7 cellular contexts compared by ENCODE assay signal in genomic region chr3:129388791-129389571, GRCh38. TPM values are rescaled to one million over a fixed set of nuclear protein-coding genes. Genes with fewer than 3 reads are reported as not detected.
DNase-seq lines count a peak whose midpoint lies in the region; ATAC-seq, FAIRE-seq and TF ChIP-seq lines count a peak whose summit lies in the region.
"Not testable (repeated sequence)": the region's sequence is repeated elsewhere in the genome, so short reads cannot be mapped to it uniquely, and the experiment has no call there.

No MANE protein-coding gene starts in this region.

- not testable (repeated sequence) for H3F3A ChIP-seq in PC-3 (ENCODE audit: low read length, unreplicated experiment)

- not testable (repeated sequence) for H2AFZ ChIP-seq in PC-3 (ENCODE audit: low read length); endothelial cell of umbilical vein (ENCODE audit: low read depth, low read length)

- peak overlapping the region; percentile 37 for H3K56ac ChIP-seq in mesendoderm (ENCODE audit: low read length)

- POLR2A ChIA-PET in PC-3 (lab: Charles Lee; ENCODE audit: unreplicated experiment): not testable (repeated sequence)
- POLR2A ChIA-PET in endothelial cell of umbilical vein (lab: Charles Lee): interaction anchor here (0.7 kb wide), 1 partner anchor 107 kb away, joined by 4 read pairs; no protein-coding TSS in a partner anchor

- not testable (repeated sequence) for H2BK120ac ChIP-seq in mesendoderm (ENCODE audit: low read depth, low read length)

- not testable (repeated sequence) for BruUV-seq in PC-3 (replicated peaks; lab: Mats Ljungman, UMichigan)
- TSS peak; percentile 74 for BruUV-seq in endothelial cell of umbilical vein (replicated peaks; lab: Mats Ljungman, UMichigan)

- CTCF ChIA-PET in PC-3 (lab: Charles Lee): not testable (repeated sequence)
- CTCF ChIA-PET in endothelial cell of umbilical vein (lab: Charles Lee): interaction anchor here (0.7 to 1.6 kb wide), 3 partner anchors 10 to 106 kb away, joined by 3 to 5 read pairs (median 4); no protein-coding TSS in a partner anchor

- H3K79me2 ChIP-seq in PC-3 (ENCODE audit: low read length); endothelial cell of umbilical vein (ENCODE audit: control insufficient read depth, insufficient read depth, low read length); mesendoderm (ENCODE audit: control insufficient read depth, insufficient read depth, low read length): not testable (repeated sequence)

- intact Hi-C loops in PC-3 (cut with micrococcal nuclease); gastrocnemius medialis (cut with DNase I; ENCODE audit: low total_unique reads): not testable (repeated sequence)
- intact Hi-C loops in endothelial cell of umbilical vein (cut with micrococcal nuclease) (loop anchor here (1.0 to 10.0 kb wide), 2 partner anchors 10 to 236 kb away; no protein-coding TSS in a partner anchor), left cardiac atrium (cut with DNase I) (loop anchor here in 1 of 2 donors (10.0 kb wide), 1 partner anchor 46 kb away; the partner anchor contains the start of gene MBD4)

- peak overlapping the region; percentile 41 for H3K4me2 ChIP-seq in PC-3 (ENCODE audit: low read length)
- peak overlapping the region; percentile 39 for H3K4me2 ChIP-seq in endothelial cell of umbilical vein (ENCODE audit: insufficient read depth, low read length)
- not testable (repeated sequence) for H3K4me2 ChIP-seq in mesendoderm (ENCODE audit: low read length)

- H2AK5ac ChIP-seq in mesendoderm (ENCODE audit: low read length): not testable (repeated sequence)

- H3K9me3 ChIP-seq in PC-3 (ENCODE audit: low read length); endothelial cell of umbilical vein (replicated peaks; ENCODE audit: control insufficient read depth, insufficient read depth, low read length); gastrocnemius medialis: not testable (repeated sequence)

- peak overlapping the region; percentile 80 for H2BK5ac ChIP-seq in mesendoderm (ENCODE audit: low read length)

- peak overlapping the region; percentile 82 for H3K27ac ChIP-seq in PC-3 (ENCODE audit: low read length)
- peak overlapping the region; percentile 88 for H3K27ac ChIP-seq in endothelial cell of umbilical vein (ENCODE audit: insufficient read depth, low read depth, low read length)
- peak overlapping the region; percentile 76 for H3K27ac ChIP-seq in mesendoderm (ENCODE audit: low read depth, low read length)
- H3K27ac ChIP-seq in gastrocnemius medialis: peak overlapping the region; percentile 24 to 63 (median 56)

- not testable (repeated sequence) for H3K9me1 ChIP-seq in endothelial cell of umbilical vein (replicated peaks; ENCODE audit: control insufficient read depth, extremely low read depth, insufficient read depth, low read length)

- TF ChIP-seq POLR2A in endothelial cell of umbilical vein (IDR thresholded peaks at IDR 0.05; ENCODE audit: low read depth, low read length); gastrocnemius medialis (IDR thresholded peaks at IDR 0.05): not testable (repeated sequence)

- H4K5ac ChIP-seq in mesendoderm (ENCODE audit: low read length): not testable (repeated sequence)

- not testable (repeated sequence) for TF ChIP-seq CTCF in PC-3 (conservative IDR thresholded peaks at IDR 0.05; ENCODE audit: low read depth, low read length); endothelial cell of umbilical vein (IDR thresholded peaks at IDR 0.05; ENCODE audit: extremely low read depth in 1 of 2, insufficient read depth in 1 of 2, low read depth in 1 of 2, low read length in 2 of 2); gastrocnemius medialis (IDR thresholded peaks at IDR 0.05 in 4 of 5, conservative IDR thresholded peaks at IDR 0.05 in 1 of 5)

- dilution Hi-C loops in endothelial cell of umbilical vein (cut with MboI; ENCODE audit: extremely low pct_ligation_motif_present, low sequenced_read_pairs): not testable (repeated sequence)

- not testable (repeated sequence) for H2BK15ac ChIP-seq in mesendoderm (replicated peaks; ENCODE audit: low read depth)

- peak; percentile 97 for FAIRE-seq in endothelial cell of umbilical vein (lab: Jason Lieb, UNC)

- H4K8ac ChIP-seq in mesendoderm (ENCODE audit: low read depth, low read length): not testable (repeated sequence)

- H3K4me1 ChIP-seq in PC-3 (ENCODE audit: insufficient read depth, low read length) (peaks cover 17% of the 10 kb centered on the region), endothelial cell of umbilical vein (ENCODE audit: control insufficient read depth, extremely low read depth, insufficient read depth, low read length) (peaks cover 43% of the 10 kb centered on the region)
- not testable (repeated sequence) for H3K4me1 ChIP-seq in mesendoderm (ENCODE audit: control insufficient read depth, low read depth, low read length); gastrocnemius medialis

- in situ Hi-C loops in gastrocnemius medialis (cut with MboI; ENCODE audit: low sequenced_read_pairs in 4 of 4): not testable (repeated sequence)

- not testable (repeated sequence) for H3K23ac ChIP-seq in mesendoderm (ENCODE audit: low read length)

- peak; percentile 80 for DNase-seq in H4 (ENCODE audit: low spot score)
- peak; percentile 61 for DNase-seq in PC-3
- DNase-seq in amniotic stem cell (lab: John Stamatoyannopoulos, UW): peak; percentile 8
- peak; percentile 87 for DNase-seq in endothelial cell of umbilical vein (ENCODE audit: low read depth, low spot score)
- DNase-seq in left cardiac atrium, gastrocnemius medialis: not testable (repeated sequence)
- peak; percentile 85 for DNase-seq in mesendoderm

- not testable (repeated sequence) for H3K36me3 ChIP-seq in PC-3 (ENCODE audit: low read depth, low read length); mesendoderm (ENCODE audit: control insufficient read depth, insufficient read depth, low read length)
- H3K36me3 ChIP-seq in endothelial cell of umbilical vein (ENCODE audit: control insufficient read depth in 2 of 2, extremely low read depth in 1 of 2, insufficient read depth in 2 of 2, low read length in 2 of 2) (peaks cover 10 to 12% of the 10 kb centered on the region in 2 experiments), gastrocnemius medialis (peaks cover 0 to 30% of the 10 kb centered on the region in 2 donors)

- ATAC-seq in PC-3: peak; percentile 74
- ATAC-seq in left cardiac atrium: peak; percentile 38 to 64
- peak; percentile 35 to 46 for ATAC-seq in gastrocnemius medialis

- H3K4me3 ChIP-seq in PC-3 (ENCODE audit: low read length); endothelial cell of umbilical vein (replicated peaks in 1 of 3; ENCODE audit: insufficient read depth in 1 of 3, low read depth in 1 of 3, low read length in 3 of 3); mesendoderm (ENCODE audit: low read length); gastrocnemius medialis: not testable (repeated sequence)

- no CpG with 5 or more reads among the region's 8 CpGs for WGBS in mesendoderm (ENCODE audit: extremely low coverage, insufficient coverage, low lambda C conversion rate)

- not testable (repeated sequence) for H3K79me1 ChIP-seq in mesendoderm (ENCODE audit: low read length)

- not testable (repeated sequence) for H3K9me2 ChIP-seq in PC-3 (replicated peaks; ENCODE audit: low read length)

- not testable (repeated sequence) for H4K20me1 ChIP-seq in PC-3 (ENCODE audit: low read length); endothelial cell of umbilical vein (replicated peaks; ENCODE audit: control insufficient read depth, extremely low read depth, insufficient read depth, low read length)

- H3K9ac ChIP-seq in PC-3 (ENCODE audit: low read length): peak overlapping the region; percentile 37; the same call in 1 of the 2 replicates
- peak overlapping the region; percentile 75 for H3K9ac ChIP-seq in endothelial cell of umbilical vein (replicated peaks; ENCODE audit: extremely low read depth, insufficient read depth, low read length)
- H3K9ac ChIP-seq in mesendoderm (ENCODE audit: low read length): not testable (repeated sequence)

- not testable (repeated sequence) for H3K18ac ChIP-seq in mesendoderm (ENCODE audit: low read length)

- not testable (repeated sequence) for H3K27me3 ChIP-seq in PC-3 (ENCODE audit: low read length); endothelial cell of umbilical vein (ENCODE audit: control insufficient read depth in 2 of 2, insufficient read depth in 2 of 2, low read length in 2 of 2); mesendoderm (ENCODE audit: insufficient read depth, low read length, poor library complexity); gastrocnemius medialis

- H3K4ac ChIP-seq in mesendoderm (ENCODE audit: low read depth, low read length): not testable (repeated sequence)

RNA-seq across cellular contexts. Expression of gene EFCAB12, which starts 39.5 kb away (rescaled TPM):
- 0.06 TPM in 1 of 2 replicates, not detected in the other for total RNA-seq in H4 (2014; rRNA removed; shearing (Covaris generic))
- total RNA-seq in PC-3 (2014; rRNA removed) (0.04 and 0.12 TPM in 2 replicates), endothelial cell of umbilical vein (0.25 and 0.49 TPM in 2 replicates), left cardiac atrium (under 1 TPM; 0.32 to 0.37 TPM), gastrocnemius medialis (not detected)
- polyA plus RNA-seq in endothelial cell of umbilical vein: 0.15 and 0.19 TPM in 2 replicates
- 0.05 and 0.10 TPM in 2 replicates for polyA plus RNA-seq in endothelial cell of umbilical vein (2011; cell fraction: cytosol; rRNA removed)
- 0.88 and 1.0 TPM in 2 replicates for polyA plus RNA-seq in endothelial cell of umbilical vein (2011; cell fraction: nucleus; rRNA removed)
- 0.12 and 0.14 TPM in 2 replicates for polyA plus RNA-seq in endothelial cell of umbilical vein (2012)
- polyA minus RNA-seq in endothelial cell of umbilical vein: 0.10 TPM in 1 of 2 replicates, not detected in the other
- polyA minus RNA-seq in endothelial cell of umbilical vein (2011; cell fraction: cytosol; rRNA and poly(A)+ RNA removed): not detected
- polyA minus RNA-seq in endothelial cell of umbilical vein (2011; cell fraction: nucleus; rRNA and poly(A)+ RNA removed): 0.43 and 0.82 TPM in 2 replicates
- 0.29 TPM for polyA plus RNA-seq in mesendoderm (2013, experiment 1 of 2)
- polyA plus RNA-seq in mesendoderm (2013, experiment 2 of 2): 0.35 TPM

RNA-seq across cellular contexts. Expression of gene MBD4, which starts 50.8 kb away (rescaled TPM):
- total RNA-seq in H4 (2014; rRNA removed; shearing (Covaris generic)): 35.4 and 40.5 TPM in 2 replicates
- total RNA-seq in PC-3 (2014; rRNA removed): 11.4 and 21.1 TPM in 2 replicates
- 33.2 and 39.5 TPM in 2 replicates for total RNA-seq in endothelial cell of umbilical vein
- 11.0 and 17.4 TPM in 2 replicates for polyA plus RNA-seq in endothelial cell of umbilical vein
- 19.7 and 19.8 TPM in 2 replicates for polyA plus RNA-seq in endothelial cell of umbilical vein (2011; cell fraction: cytosol; rRNA removed)
- polyA plus RNA-seq in endothelial cell of umbilical vein (2011; cell fraction: nucleus; rRNA removed): 54.2 and 68.8 TPM in 2 replicates
- 16.1 and 22.9 TPM in 2 replicates for polyA plus RNA-seq in endothelial cell of umbilical vein (2012)
- polyA minus RNA-seq in endothelial cell of umbilical vein: 14.0 and 16.5 TPM in 2 replicates
- 28.5 TPM for polyA minus RNA-seq in endothelial cell of umbilical vein (2011; cell fraction: cytosol; rRNA and poly(A)+ RNA removed)
- 35.0 and 41.0 TPM in 2 replicates for polyA minus RNA-seq in endothelial cell of umbilical vein (2011; cell fraction: nucleus; rRNA and poly(A)+ RNA removed)
- total RNA-seq in left cardiac atrium: 10 to 100 TPM; 18.7 to 48.9 TPM
- 44.4 TPM for polyA plus RNA-seq in mesendoderm (2013, experiment 1 of 2)
- polyA plus RNA-seq in mesendoderm (2013, experiment 2 of 2): 43.9 TPM
- 10 to 100 TPM; 15.4 to 18.1 (median 16.4) TPM for total RNA-seq in gastrocnemius medialis

RNA-seq across cellular contexts. Expression of gene IFT122, which starts 51.0 kb away (rescaled TPM):
- 12.4 and 23.6 TPM in 2 replicates for total RNA-seq in H4 (2014; rRNA removed; shearing (Covaris generic))
- 10.2 and 13.8 TPM in 2 replicates for total RNA-seq in PC-3 (2014; rRNA removed)
- 36.6 and 41.7 TPM in 2 replicates for total RNA-seq in endothelial cell of umbilical vein
- polyA plus RNA-seq in endothelial cell of umbilical vein: 38.4 and 44.3 TPM in 2 replicates
- 26.1 and 28.0 TPM in 2 replicates for polyA plus RNA-seq in endothelial cell of umbilical vein (2011; cell fraction: cytosol; rRNA removed)
- 105 and 116 TPM in 2 replicates for polyA plus RNA-seq in endothelial cell of umbilical vein (2011; cell fraction: nucleus; rRNA removed)
- 18.0 and 23.9 TPM in 2 replicates for polyA plus RNA-seq in endothelial cell of umbilical vein (2012)
- polyA minus RNA-seq in endothelial cell of umbilical vein: 67.1 and 91.1 TPM in 2 replicates
- polyA minus RNA-seq in endothelial cell of umbilical vein (2011; cell fraction: cytosol; rRNA and poly(A)+ RNA removed): 9.4 TPM
- polyA minus RNA-seq in endothelial cell of umbilical vein (2011; cell fraction: nucleus; rRNA and poly(A)+ RNA removed): 56.9 and 73.7 TPM in 2 replicates
- total RNA-seq in left cardiac atrium: 10 to 100 TPM; 20.2 to 43.4 TPM
- 14.8 TPM for polyA plus RNA-seq in mesendoderm (2013, experiment 1 of 2)
- 14.7 TPM for polyA plus RNA-seq in mesendoderm (2013, experiment 2 of 2)
- 10 to 100 TPM in 1 of 4 donors, 1 to 10 TPM in 3; 4.6 to 16.4 (median 5.9) TPM for total RNA-seq in gastrocnemius medialis
